Comparison of ENCODE assay signal across 8 cellular contexts in the genomic region with DNA sequence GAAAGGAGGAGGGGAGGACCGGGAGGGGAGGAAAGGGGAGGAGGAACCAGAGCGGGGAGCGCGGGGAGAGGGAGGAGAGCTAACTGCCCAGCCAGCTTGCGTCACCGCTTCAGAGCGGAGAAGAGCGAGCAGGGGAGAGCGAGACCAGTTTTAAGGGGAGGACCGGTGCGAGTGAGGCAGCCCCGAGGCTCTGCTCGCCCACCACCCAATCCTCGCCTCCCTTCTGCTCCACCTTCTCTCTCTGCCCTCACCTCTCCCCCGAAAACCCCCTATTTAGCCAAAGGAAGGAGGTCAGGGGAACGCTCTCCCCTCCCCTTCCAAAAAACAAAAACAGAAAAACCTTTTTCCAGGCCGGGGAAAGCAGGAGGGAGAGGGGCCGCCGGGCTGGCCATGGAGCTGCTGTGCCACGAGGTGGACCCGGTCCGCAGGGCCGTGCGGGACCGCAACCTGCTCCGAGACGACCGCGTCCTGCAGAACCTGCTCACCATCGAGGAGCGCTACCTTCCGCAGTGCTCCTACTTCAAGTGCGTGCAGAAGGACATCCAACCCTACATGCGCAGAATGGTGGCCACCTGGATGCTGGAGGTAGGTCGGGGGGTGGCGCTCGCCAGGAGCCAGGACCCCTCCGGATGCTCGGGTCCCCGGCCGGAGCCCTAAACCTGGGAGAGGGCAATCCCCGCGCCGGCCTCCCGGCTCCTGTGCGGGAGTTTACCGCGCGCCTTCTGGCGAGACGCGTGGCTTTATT. TPM values are rescaled to one million over a fixed set of nuclear protein-coding genes. Genes with fewer than 3 reads are reported as not detected.
DNase-seq lines count a peak whose midpoint lies in the region; ATAC-seq and TF ChIP-seq lines count a peak whose summit lies in the region.

Gene CCND2, plus strand, starts transcription at position 112 of the 745 bp plus-strand sequence. Its CDS starts 279 bp downstream, at position 391.

- H2BK15ac ChIP-seq in H9 (ENCODE audit: low read depth, low read length), result no peak within 1 kb of the TSS

- no peak within 1 kb of the TSS for H2BK12ac ChIP-seq in H9 (ENCODE audit: insufficient read length, low read depth, low read length)

- peak within 1 kb of the TSS; percentile 3 for H2BK5ac ChIP-seq in H9 (ENCODE audit: insufficient read length, low read length)

- H3K4me3 Mint-ChIP-seq in H9, result peak within 1 kb of the TSS; percentile 88 to 98
- peak within 1 kb of the TSS; percentile 93 for H3K4me3 Mint-ChIP-seq in glutamatergic neuron (ENCODE audit: unreplicated experiment)

- peak; percentile 85 for TF ChIP-seq POLR2A in testis (IDR thresholded peaks at IDR 0.05)

- DNase-seq in DMS53 treated with DMSO at 0.1 percent for 48 hours (lab: John Stamatoyannopoulos, UW; ENCODE audit: unreplicated experiment) (peak; percentile 100), H9 (peak; percentile 96), RPMI8226 (peak; percentile 95), glutamatergic neuron (peak; percentile 85), non-pigmented ciliary epithelial cell (ENCODE audit: low read depth) (peak; percentile 46), testis (peak; percentile 88), NCI-H2081 treated with DMSO at 0.1 percent for 48 hours (lab: John Stamatoyannopoulos, UW) (no peak)
- DNase-seq in activated naive CD4-positive, alpha-beta T cell treated with anti-CD3 and anti-CD28 coated beads, Interleukin-2, amount 50 U/mL, for 72 hours (ENCODE audit: low spot score in 2 of 2), result peak; percentile 68 to 79

- no peak within 1 kb of the TSS for H3K23ac ChIP-seq in H9 (ENCODE audit: insufficient read length, low read depth, low read length)

- peaks cover 18% of the 10 kb centered on the region; the same call in 1 of the 2 replicates for H3K79me2 ChIP-seq in H9 (ENCODE audit: insufficient read depth, low read length)

- H3K9ac ChIP-seq in H9 (ENCODE audit: extremely low read depth, insufficient read length, low read length), result peak within 1 kb of the TSS; percentile 83

- no peaks in the 10 kb centered on the region for H3K36me3 ChIP-seq in testis (ENCODE audit: low read depth, missing control alignments)

- peak within 1 kb of the TSS; percentile 92 for H3K14ac ChIP-seq in H9 (ENCODE audit: insufficient read depth, low read length)

- no peak within 1 kb of the TSS for H4K8ac ChIP-seq in H9 (replicated peaks; ENCODE audit: insufficient read length, low read depth, low read length)

- H2AFZ ChIP-seq in H9 (ENCODE audit: low read length), result no peak within 1 kb of the TSS

- TF ChIP-seq CTCF in H9 (conservative IDR thresholded peaks at IDR 0.05) (no peak), glutamatergic neuron (IDR thresholded peaks at IDR 0.05; ENCODE audit: partially characterized antibody, unreplicated experiment) (no peak), testis (IDR thresholded peaks at IDR 0.05) (no peak)

- H3K4me1 Mint-ChIP-seq in H9, result peaks cover 38 to 44% of the 10 kb centered on the region in 2 experiments
- H3K4me1 Mint-ChIP-seq in glutamatergic neuron (ENCODE audit: low read depth, unreplicated experiment), result peaks cover 25% of the 10 kb centered on the region

- peaks cover 55% of the 10 kb centered on the region for H3K23me2 ChIP-seq in H9 (ENCODE audit: insufficient read length, low read depth, low read length, poor library complexity, severe bottlenecking)

- peak; percentile 22 to 28 for ATAC-seq in activated naive CD4-positive, alpha-beta T cell treated with anti-CD3 and anti-CD28 coated beads, Interleukin-2, amount 50 U/mL, for 72 hours

- peaks cover 4% of the 10 kb centered on the region for H4K20me1 ChIP-seq in H9 (ENCODE audit: control insufficient read depth, insufficient read depth, insufficient read length)

- no peak within 1 kb of the TSS for H4K5ac ChIP-seq in H9 (ENCODE audit: insufficient read length, low read depth, low read length)

- H3K79me1 ChIP-seq in H9 (ENCODE audit: insufficient read depth, low read depth, low read length, poor library complexity, severe bottlenecking), result peaks cover 2% of the 10 kb centered on the region

- H3K27ac ChIP-seq in H9 (ENCODE audit: insufficient read length, low read depth, low read length), result no peak within 1 kb of the TSS
- H3K27ac ChIP-seq in testis, result peak within 1 kb of the TSS; percentile 89 to 92

- no peak within 1 kb of the TSS for H2AK5ac ChIP-seq in H9 (ENCODE audit: insufficient read length, low read length)

- H2BK20ac ChIP-seq in H9 (ENCODE audit: low read depth, low read length, poor library complexity, severe bottlenecking), result no peak within 1 kb of the TSS

- H3K36me3 Mint-ChIP-seq in H9 (ENCODE audit: insufficient read depth in 1 of 3, low read depth in 3 of 3), result peaks cover 28 to 33% (median 31%) of the 10 kb centered on the region in 3 experiments
- peaks cover 53 to 55% of the 10 kb centered on the region in 2 donors for H3K36me3 Mint-ChIP-seq in activated naive CD4-positive, alpha-beta T cell treated with anti-CD3 and anti-CD28 coated beads, Interleukin-2, amount 50 U/mL, for 72 hours
- H3K36me3 Mint-ChIP-seq in glutamatergic neuron (ENCODE audit: unreplicated experiment), result no peaks in the 10 kb centered on the region

- peak within 1 kb of the TSS; percentile 69 to 85 for H3K4me3 ChIP-seq in testis

- H2BK120ac ChIP-seq in H9 (ENCODE audit: low read depth, low read length, poor library complexity, severe bottlenecking), result peak within 1 kb of the TSS; percentile 3

- H3K4ac ChIP-seq in H9 (ENCODE audit: low read depth, low read length), result no peak within 1 kb of the TSS

- H3K9me3 ChIP-seq in H9 (ENCODE audit: control insufficient read depth, low read depth, low read length), result no peaks in the 10 kb centered on the region
- no peaks in the 10 kb centered on the region for H3K9me3 ChIP-seq in testis

- H3K27me3 Mint-ChIP-seq in H9 (ENCODE audit: low read depth) (peaks cover 55% of the 10 kb centered on the region), glutamatergic neuron (ENCODE audit: unreplicated experiment) (peaks cover 12% of the 10 kb centered on the region)

- no peaks in the 10 kb centered on the region; the same call in 1 of the 2 replicates for H3K27me3 ChIP-seq in H9 (ENCODE audit: insufficient read depth, low read length)
- H3K27me3 ChIP-seq in testis, result no peaks in the 10 kb centered on the region

- H3K27ac Mint-ChIP-seq in H9 (peak within 1 kb of the TSS; percentile 89 to 98 (median 95)), glutamatergic neuron (ENCODE audit: unreplicated experiment) (peak within 1 kb of the TSS; percentile 92)
- peak within 1 kb of the TSS; percentile 95 to 98 for H3K27ac Mint-ChIP-seq in activated naive CD4-positive, alpha-beta T cell treated with anti-CD3 and anti-CD28 coated beads, Interleukin-2, amount 50 U/mL, for 72 hours

- no peak within 1 kb of the TSS for H3K56ac ChIP-seq in H9 (ENCODE audit: insufficient read length, low read depth, low read length)

- H3K4me1 ChIP-seq in H9 (ENCODE audit: insufficient read depth, low read length) (peaks cover 6% of the 10 kb centered on the region; the same call in 1 of the 2 replicates), testis (peaks cover 26% of the 10 kb centered on the region)

- intact Hi-C loops in testis (cut with DNase I; ENCODE audit: low total_unique reads), result loop anchor here (10.0 kb wide), 1 partner anchor 239 kb away; no protein-coding TSS in a partner anchor

- H3K4me2 ChIP-seq in H9 (ENCODE audit: insufficient read depth, insufficient read length, low read length), result peak within 1 kb of the TSS; percentile 77

- no peak within 1 kb of the TSS for H3T11ph ChIP-seq in H9 (ENCODE audit: low read length)

- WGBS in H9 (ENCODE audit: extremely low coverage, insufficient read length, low lambda C conversion rate), result no CpG with 5 or more reads among the region's 52 CpGs
- 0 to 1% methylated on average over 34 to 52 of the region's 52 CpGs for WGBS in testis, 2 donors

- no peak within 1 kb of the TSS for H4K91ac ChIP-seq in H9 (ENCODE audit: insufficient read length, low read depth, low read length)

- peaks cover 2 to 3% of the 10 kb centered on the region in 2 experiments; a peak in 3 of 5 replicates for H3K9me3 Mint-ChIP-seq in H9
- H3K9me3 Mint-ChIP-seq in activated naive CD4-positive, alpha-beta T cell treated with anti-CD3 and anti-CD28 coated beads, Interleukin-2, amount 50 U/mL, for 72 hours, result no peaks in the 10 kb centered on the region
- H3K9me3 Mint-ChIP-seq in glutamatergic neuron (ENCODE audit: unreplicated experiment), result peaks cover 15% of the 10 kb centered on the region

- H3K18ac ChIP-seq in H9 (ENCODE audit: insufficient read length, low read depth, low read length), result peak within 1 kb of the TSS; percentile 90

RNA-seq across cellular contexts. Expression of gene CCND2, which starts in this region (rescaled TPM):
- total RNA-seq in H9 (2021) (98.2 and 104 TPM in 2 replicates), glutamatergic neuron (ENCODE audit: unreplicated experiment) (98.0 TPM), testis (10 to 100 TPM; 19.9 to 21.3 TPM)
- 100 to 1,000 TPM; 266 to 571 TPM for total RNA-seq in activated naive CD4-positive, alpha-beta T cell treated with anti-CD3 and anti-CD28 coated beads, Interleukin-2, amount 50 U/mL, for 72 hours
- 7.9 TPM for polyA plus RNA-seq in testis (ENCODE audit: insufficient read depth, low read depth, low replicate concordance)
